ENCODE assay signal across 18 cellular contexts in genomic region chr2:102159295-102159694, GRCh38. TPM values are rescaled to one million over a fixed set of nuclear protein-coding genes. Genes with fewer than 3 reads are reported as not detected.
DNase-seq lines count a peak whose midpoint lies in the region; ATAC-seq and TF ChIP-seq lines count a peak whose summit lies in the region.
"Had no signal": no experiment of that assay in that cellular context is flagged by ENCODE, and none has a peak within 500 bp of the region (broad histone marks: within the 10 kb centered on the region; RNA-seq: fewer than 3 reads in every experiment).

No MANE protein-coding gene starts in this region.

- peak overlapping the region; percentile 88 for H3K27ac ChIP-seq in hepatocyte
- peak overlapping the region in 3 of 4 donors; percentile 12 to 37 (median 21) for H3K27ac ChIP-seq in gastrocnemius medialis
- H3K27ac ChIP-seq: esophagus muscularis mucosa, ovary had no signal

- H3K27me3 ChIP-seq in hepatocyte = no peaks in the 10 kb centered on the region
- H3K27me3 ChIP-seq in gastrocnemius medialis = no peaks in the 10 kb centered on the region
- H3K27me3 ChIP-seq: esophagus muscularis mucosa, ovary, testis had no signal

- WGBS in hepatocyte (ENCODE audit: low lambda C conversion rate, missing lambda C conversion rate) = 24% methylated on average over 1 of the region's 1 CpG

- no peaks in the 10 kb centered on the region for H4K20me1 ChIP-seq in hepatocyte (ENCODE audit: insufficient read depth, poor library complexity, severe bottlenecking)

- no peaks in the 10 kb centered on the region for H3K36me3 ChIP-seq in hepatocyte (replicated peaks; ENCODE audit: insufficient read depth, low read depth)
- H3K36me3 ChIP-seq in gastrocnemius medialis = peaks cover 0 to 21% of the 10 kb centered on the region in 2 donors
- H3K36me3 ChIP-seq: ovary had no signal

- in situ Hi-C loops in gastrocnemius medialis (cut with MboI; ENCODE audit: low sequenced_read_pairs in 4 of 4) = loop anchor here in 1 of 4 donors (10.0 kb wide), 1 partner anchor 134 kb away; no protein-coding TSS in a partner anchor

- H3K9me2 ChIP-seq in hepatocyte (replicated peaks; ENCODE audit: insufficient read depth) = no peaks in the 10 kb centered on the region

- H3K4me3 ChIP-seq in hepatocyte (no peak overlapping the region), gastrocnemius medialis (no peak overlapping the region)
- H3K4me3 ChIP-seq: esophagus muscularis mucosa, ovary, testis had no signal

- no peak overlapping the region for H3K4me2 ChIP-seq in hepatocyte

- ATAC-seq in gastrocnemius medialis = no peak
- ATAC-seq in GM21529 (IDR thresholded peaks at IDR 0.05; ENCODE audit: unreplicated experiment) = no peak
- ATAC-seq: T-helper 17 cell had no signal

- TF ChIP-seq CTCF in hepatocyte (IDR thresholded peaks at IDR 0.05; ENCODE audit: poor library complexity) (no peak), gastrocnemius medialis (IDR thresholded peaks at IDR 0.05 in 4 of 5, conservative IDR thresholded peaks at IDR 0.05 in 1 of 5) (no peak)

- H2AFZ ChIP-seq in hepatocyte = no peak overlapping the region

- peak; percentile 54 for DNase-seq in HT-29 (ENCODE audit: low spot score)
- DNase-seq in astrocyte of the hippocampus (ENCODE audit: low read depth, low spot score) = peak; percentile 41
- peak; percentile 35 for DNase-seq in hepatocyte (ENCODE audit: low spot score)
- DNase-seq in gastrocnemius medialis = no peak
- DNase-seq in OCI-M2 (lab: John Stamatoyannopoulos, UW; ENCODE audit: unreplicated experiment) = no peak
- DNase-seq in DMS79 treated with DMSO at 0.1 percent for 48 hours (lab: John Stamatoyannopoulos, UW) = no peak
- DNase-seq: activated CD4-positive, alpha-beta T cell treated with anti-CD3 and anti-CD28 coated beads for 4 hours; activated naive CD8-positive, alpha-beta T cell treated with anti-CD3 and anti-CD28 coated beads for 36 hours; activated T-cell treated with anti-CD3 and anti-CD28 coated beads for 4 hours; CD4-positive, alpha-beta memory T cell; NCI-H2081 treated with DMSO at 0.1 percent for 48 hours; ovary; stimulated activated CD4-positive, alpha-beta T cell treated with anti-CD3 and anti-CD28 coated beads, Interleukin-15, amount 100 ng/mL, for 24 hours; T-helper 17 cell; testis had no signal

- H3K4me1 ChIP-seq in hepatocyte (ENCODE audit: insufficient read depth) = peaks cover 31% of the 10 kb centered on the region
- peaks cover 7 to 13% of the 10 kb centered on the region in 2 donors for H3K4me1 ChIP-seq in gastrocnemius medialis
- H3K4me1 ChIP-seq: testis had no signal

- no peak for TF ChIP-seq POLR2A in gastrocnemius medialis (IDR thresholded peaks at IDR 0.05)

- intact Hi-C loops in gastrocnemius medialis (cut with DNase I; ENCODE audit: low total_unique reads) = no loop called here

- peaks cover 52% of the 10 kb centered on the region for H3K79me2 ChIP-seq in hepatocyte

- H3K9me3 ChIP-seq in hepatocyte (ENCODE audit: low read depth) (no peaks in the 10 kb centered on the region), gastrocnemius medialis (no peaks in the 10 kb centered on the region)
- H3K9me3 ChIP-seq: esophagus muscularis mucosa, ovary, testis had no signal

RNA-seq across cellular contexts. Expression of gene IL1R1, which starts 16.7 kb away (rescaled TPM):
- total RNA-seq in HT-29 (2014; rRNA removed; shearing (Covaris generic)) = 0.31 and 0.61 TPM in 2 replicates
- 66.8 and 72.8 TPM in 2 replicates for total RNA-seq in hepatocyte
- polyA plus RNA-seq in hepatocyte = 46.4 and 49.6 TPM in 2 replicates
- total RNA-seq in gastrocnemius medialis = 10 to 100 TPM; 17.6 to 23.3 (median 19.3) TPM

RNA-seq across cellular contexts. Expression of gene IL1RL2, which starts 27.5 kb away (rescaled TPM):
- 2.4 and 3.8 TPM in 2 replicates for total RNA-seq in HT-29 (2014; rRNA removed; shearing (Covaris generic))
- total RNA-seq in hepatocyte (not detected in 2 replicates), gastrocnemius medialis (under 1 TPM in 2 of 4 donors, not detected in 2; 0.35 to 0.49 TPM)
- polyA plus RNA-seq in hepatocyte = 1.3 TPM in 1 of 2 replicates, not detected in the other
- total RNA-seq: mesothelial cell of epicardium, T-helper 17 cell had no signal
- polyA plus RNA-seq: CD4-positive, alpha-beta memory T cell had no signal

Comparison
In these comparisons a context has a peak if more than half of its experiments do, and no peak if none do; other contexts are left out.
1. DNase-seq: peak in HT-29 (single experiment), astrocyte of the hippocampus (single experiment) and hepatocyte (single experiment); none in gastrocnemius medialis (0 of 2), OCI-M2 (single experiment) and DMS79 treated with DMSO at 0.1 percent for 48 hours (single experiment).
2. RNA of gene IL1R1, which starts 16.7 kb away (total RNA-seq): 66.8 to 72.8 TPM in hepatocyte and 17.6 to 23.3 TPM in gastrocnemius medialis; 0.31 to 0.61 TPM in HT-29; every median in the first group is over 10 times any median in the second.